Comparison of ENCODE assay signal across 10 cellular contexts in the genomic region with DNA sequence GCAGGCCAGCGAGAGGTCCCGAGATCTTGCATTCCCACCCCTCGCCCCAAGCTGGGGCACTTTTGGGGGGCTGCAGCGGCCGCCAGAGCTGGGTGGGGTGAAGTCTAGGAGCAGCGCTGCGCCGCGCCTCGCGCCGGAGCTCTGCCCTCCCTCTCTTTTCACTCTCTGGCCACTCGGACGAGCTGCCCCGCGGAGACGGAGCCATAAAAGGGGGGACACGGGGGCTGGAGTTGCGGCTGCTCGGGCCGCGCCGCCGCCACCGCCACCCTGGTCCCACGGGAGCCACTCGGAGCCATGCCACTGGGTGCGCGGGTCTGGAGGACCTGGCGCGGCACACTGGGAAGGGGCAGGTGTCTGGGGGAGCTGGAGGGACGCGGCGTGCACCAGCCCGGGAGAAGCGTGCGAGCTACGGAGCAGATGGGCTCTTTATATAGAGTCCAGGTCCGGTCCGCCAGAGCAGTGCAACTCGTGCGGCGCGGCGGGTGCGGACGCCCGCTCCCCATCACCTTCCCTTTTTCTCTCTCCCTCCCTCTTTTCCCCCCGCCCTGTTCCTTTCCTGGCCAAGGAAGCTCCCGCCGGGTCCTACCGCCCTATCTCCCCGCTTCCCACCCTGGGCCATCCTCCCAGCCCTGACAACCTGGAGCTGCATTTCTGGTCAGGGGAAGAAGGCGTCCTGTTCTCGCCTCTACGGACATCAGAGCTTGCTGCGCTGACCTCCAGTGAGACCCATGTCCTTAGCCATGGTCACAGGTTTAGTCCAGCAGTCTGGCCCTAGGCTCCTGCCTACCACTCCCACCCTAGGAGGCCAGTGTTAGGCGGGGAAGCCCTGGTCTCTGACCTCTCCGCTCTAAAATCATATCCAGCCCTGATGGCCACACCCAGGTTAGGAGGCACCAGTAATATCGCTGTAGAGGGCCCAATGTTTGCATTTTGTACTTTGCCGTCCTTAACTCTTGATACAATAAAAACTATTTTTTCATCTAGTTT. TPM values are rescaled to one million over a fixed set of nuclear protein-coding genes. Genes with fewer than 3 reads are reported as not detected.
DNase-seq lines count a peak whose midpoint lies in the region; ATAC-seq and TF ChIP-seq lines count a peak whose summit lies in the region.
"Had no signal": no experiment of that assay in that cellular context is flagged by ENCODE, and none has a peak within 500 bp of the region (broad histone marks: within the 10 kb centered on the region; RNA-seq: fewer than 3 reads in every experiment).

No MANE protein-coding gene starts in this region.

- H3K27ac Mint-ChIP-seq in mesothelial cell of epicardium = no peak overlapping the region
- H3K27ac Mint-ChIP-seq in activated CD8-positive, alpha-beta T cell treated with anti-CD3 and anti-CD28 coated beads for 36 hours = no peak overlapping the region

- no peaks in the 10 kb centered on the region for H3K9me3 ChIP-seq in cardiac muscle cell (ENCODE audit: low read depth)
- H3K9me3 ChIP-seq in uterus = no peaks in the 10 kb centered on the region

- H3K9me3 Mint-ChIP-seq in mesothelial cell of epicardium = no peaks in the 10 kb centered on the region
- H3K9me3 Mint-ChIP-seq in activated CD8-positive, alpha-beta T cell treated with anti-CD3 and anti-CD28 coated beads for 36 hours = no peaks in the 10 kb centered on the region

- H3K36me3 ChIP-seq in cardiac muscle cell (no peaks in the 10 kb centered on the region), uterus (no peaks in the 10 kb centered on the region)
- H3K36me3 ChIP-seq: BLaER1 had no signal

- no peak for TF ChIP-seq CTCF in cardiac muscle cell (IDR thresholded peaks at IDR 0.05; ENCODE audit: low read depth, low read length)
- no peak for TF ChIP-seq CTCF in mesothelial cell of epicardium (IDR thresholded peaks at IDR 0.05; ENCODE audit: unreplicated experiment)
- TF ChIP-seq CTCF in uterus (IDR thresholded peaks at IDR 0.05) = no peak
- TF ChIP-seq CTCF in activated CD8-positive, alpha-beta T cell treated with anti-CD3 and anti-CD28 coated beads for 36 hours (IDR thresholded peaks at IDR 0.05) = no peak

- intact Hi-C loops in Right ventricle myocardium superior (cut with DNase I) = loop anchor here (10.0 kb wide), 1 partner anchor 779 kb away; no protein-coding TSS in a partner anchor
- intact Hi-C loops in uterus (cut with DNase I; ENCODE audit: low total_unique reads) = no loop called here
- intact Hi-C loops in activated CD8-positive, alpha-beta T cell treated with anti-CD3 and anti-CD28 coated beads for 36 hours (cut with micrococcal nuclease) = no loop called here

- CTCF ChIA-PET in activated CD8-positive, alpha-beta T cell treated with anti-CD3 and anti-CD28 coated beads for 36 hours (lab: Charles Lee) = interaction anchor here (1.4 kb wide), 1 partner anchor 16 kb away, joined by 3 read pairs; no protein-coding TSS in a partner anchor

- ATAC-seq in Right ventricle myocardium superior (ENCODE audit: poor library complexity) (no peak), GM21360 (IDR thresholded peaks at IDR 0.05; ENCODE audit: unreplicated experiment) (no peak), GM19035 (IDR thresholded peaks at IDR 0.05; ENCODE audit: unreplicated experiment) (no peak)
- ATAC-seq in activated CD8-positive, alpha-beta T cell treated with anti-CD3 and anti-CD28 coated beads for 36 hours = no peak

- H3K4me1 ChIP-seq in cardiac muscle cell (ENCODE audit: low read depth) (peaks cover 7% of the 10 kb centered on the region), uterus (no peaks in the 10 kb centered on the region)

- H3K36me3 Mint-ChIP-seq in mesothelial cell of epicardium = no peaks in the 10 kb centered on the region
- no peaks in the 10 kb centered on the region for H3K36me3 Mint-ChIP-seq in activated CD8-positive, alpha-beta T cell treated with anti-CD3 and anti-CD28 coated beads for 36 hours (ENCODE audit: low read depth)

- H3K27ac ChIP-seq in cardiac muscle cell (no peak overlapping the region), uterus (no peak overlapping the region)
- H3K27ac ChIP-seq: BLaER1 had no signal

- H3K4me3 Mint-ChIP-seq in mesothelial cell of epicardium = peak overlapping the region; percentile 72
- H3K4me3 Mint-ChIP-seq in activated CD8-positive, alpha-beta T cell treated with anti-CD3 and anti-CD28 coated beads for 36 hours = no peak overlapping the region

- peaks cover 84% of the 10 kb centered on the region for H3K27me3 Mint-ChIP-seq in mesothelial cell of epicardium (ENCODE audit: low read depth)
- peaks cover 58% of the 10 kb centered on the region for H3K27me3 Mint-ChIP-seq in activated CD8-positive, alpha-beta T cell treated with anti-CD3 and anti-CD28 coated beads for 36 hours

- peak in 1 of 2 donors; percentile 55 for DNase-seq in cardiac muscle cell (ENCODE audit: low read depth in 1 of 2, low spot score in 1 of 2)
- no peak for DNase-seq in Right ventricle myocardium superior
- DNase-seq in ecto neural progenitor cell (ENCODE audit: low spot score) = peak; percentile 69
- peak in 1 of 2 experiments; percentile 52 for DNase-seq in mesothelial cell of epicardium (ENCODE audit: low spot score in 2 of 2, unreplicated experiment in 2 of 2)
- DNase-seq in uterus = no peak
- DNase-seq in activated CD8-positive, alpha-beta T cell treated with anti-CD3 and anti-CD28 coated beads for 36 hours = no peak
- DNase-seq: activated CD4-positive, alpha-beta T cell treated with anti-CD3 and anti-CD28 coated beads, Interleukin-2, amount 50 U/mL, for 48 hours had no signal

- POLR2A ChIA-PET in activated CD8-positive, alpha-beta T cell treated with anti-CD3 and anti-CD28 coated beads for 36 hours (lab: Charles Lee) = no interaction called here

- no peak for TF ChIP-seq POLR2A in uterus (IDR thresholded peaks at IDR 0.05)

- H3K4me3 ChIP-seq in cardiac muscle cell = peak overlapping the region; percentile 67
- H3K4me3 ChIP-seq in uterus = peak overlapping the region; percentile 1 to 20
- H3K4me3 ChIP-seq: BLaER1 had no signal

- peaks cover 40% of the 10 kb centered on the region for H3K4me1 Mint-ChIP-seq in mesothelial cell of epicardium
- H3K4me1 Mint-ChIP-seq in activated CD8-positive, alpha-beta T cell treated with anti-CD3 and anti-CD28 coated beads for 36 hours (ENCODE audit: low read depth) = peaks cover 9% of the 10 kb centered on the region

- H3K27me3 ChIP-seq in cardiac muscle cell (peaks cover 41% of the 10 kb centered on the region), uterus (peaks cover 5 to 7% of the 10 kb centered on the region in 2 donors)

RNA-seq across cellular contexts. Expression of a gene that starts 0.9 kb away (rescaled TPM):
- total RNA-seq in cardiac muscle cell = 2.2 and 6.4 TPM in 2 replicates
- 0.97 and 2.8 TPM in 2 replicates for polyA plus RNA-seq in cardiac muscle cell
- not detected for total RNA-seq in Right ventricle myocardium superior
- total RNA-seq in mesothelial cell of epicardium = 0.20 to 0.38 TPM (median 0.25 TPM) in 3 replicates
- 1 to 10 TPM in 1 of 4 donors, under 1 TPM in 1, not detected in 2; 0.55 to 1.1 TPM for total RNA-seq in uterus
- not detected for total RNA-seq in activated CD8-positive, alpha-beta T cell treated with anti-CD3 and anti-CD28 coated beads for 36 hours
